Comparison of ENCODE assay signal across 21 cellular contexts in the genomic region with DNA sequence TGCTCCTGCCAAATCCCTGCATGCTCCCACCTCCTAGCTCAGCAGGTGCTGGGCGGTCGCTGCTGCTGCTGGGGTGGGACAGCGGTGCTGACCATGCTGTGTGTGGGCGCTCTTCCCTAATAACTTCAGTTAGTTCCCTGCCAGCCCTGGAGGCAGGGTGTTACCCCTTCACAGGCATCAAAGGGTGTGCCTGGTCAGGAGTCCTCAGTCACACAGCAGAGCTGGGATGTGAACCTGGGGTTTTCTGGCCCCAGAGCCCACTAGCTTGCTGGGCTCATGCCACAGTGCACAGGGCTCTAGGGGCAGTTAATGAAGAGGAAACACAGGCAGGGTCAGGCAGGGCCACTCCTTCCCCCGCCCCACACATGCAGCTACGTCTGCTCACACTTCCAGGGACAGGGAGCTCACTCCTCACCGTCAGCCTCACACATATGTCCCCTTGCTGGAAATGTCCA. TPM values are rescaled to one million over a fixed set of nuclear protein-coding genes. Genes with fewer than 3 reads are reported as not detected.
DNase-seq lines count a peak whose midpoint lies in the region; ATAC-seq, FAIRE-seq and TF ChIP-seq lines count a peak whose summit lies in the region.
"Had no signal": no experiment of that assay in that cellular context is flagged by ENCODE, and none has a peak within 500 bp of the region (broad histone marks: within the 10 kb centered on the region; RNA-seq: fewer than 3 reads in every experiment).

No MANE protein-coding gene starts in this region.

- POLR2A ChIA-PET in activated CD4-positive, alpha-beta memory T cell treated with anti-CD3 and anti-CD28 coated beads for 36 hours (lab: Charles Lee): no interaction called here

- TF ChIP-seq POLR2A in uterus (IDR thresholded peaks at IDR 0.05): no peak

- H3K27me3 ChIP-seq in heart right ventricle (no peaks in the 10 kb centered on the region), uterus (no peaks in the 10 kb centered on the region)
- H3K27me3 ChIP-seq: cardiac muscle cell, SJCRH30 had no signal

- H3K4me3 ChIP-seq in heart right ventricle (no peak overlapping the region), kidney (ENCODE audit: low read length in 2 of 2) (no peak overlapping the region), uterus (no peak overlapping the region)
- H3K4me3 ChIP-seq: cardiac muscle cell, HAP-1, SJCRH30 had no signal

- intact Hi-C loops in heart right ventricle (cut with DNase I) (loop anchor here in 1 of 10 donors (10.0 kb wide), 1 partner anchor 238 kb away; no protein-coding TSS in a partner anchor), left ventricle myocardium superior (cut with micrococcal nuclease) (loop anchor here (10.0 kb wide), 1 partner anchor 128 kb away; no protein-coding TSS in a partner anchor), kidney (cut with DNase I) (no loop called here), uterus (cut with DNase I; ENCODE audit: low total_unique reads) (no loop called here)
- intact Hi-C loops in activated CD4-positive, alpha-beta memory T cell treated with anti-CD3 and anti-CD28 coated beads for 36 hours (cut with micrococcal nuclease): loop anchor here (10.0 kb wide), 1 partner anchor 382 kb away; no protein-coding TSS in a partner anchor

- peaks cover 77% of the 10 kb centered on the region for H3K4me1 Mint-ChIP-seq in osteocyte (ENCODE audit: unreplicated experiment)
- peaks cover 10% of the 10 kb centered on the region for H3K4me1 Mint-ChIP-seq in activated CD4-positive, alpha-beta memory T cell treated with anti-CD3 and anti-CD28 coated beads for 36 hours (ENCODE audit: low read depth)

- H3K27ac Mint-ChIP-seq in osteocyte (ENCODE audit: unreplicated experiment): peak overlapping the region; percentile 85
- H3K27ac Mint-ChIP-seq in activated CD4-positive, alpha-beta memory T cell treated with anti-CD3 and anti-CD28 coated beads for 36 hours: no peak overlapping the region
- H3K27ac Mint-ChIP-seq: activated naive CD8-positive, alpha-beta T cell treated with anti-CD3 and anti-CD28 coated beads for 36 hours; CD8-positive, alpha-beta T cell; natural killer cell had no signal

- CTCF ChIA-PET in activated CD4-positive, alpha-beta memory T cell treated with anti-CD3 and anti-CD28 coated beads for 36 hours (lab: Charles Lee): no interaction called here

- H3K36me3 Mint-ChIP-seq in osteocyte (ENCODE audit: unreplicated experiment): no peaks in the 10 kb centered on the region
- H3K36me3 Mint-ChIP-seq in activated CD4-positive, alpha-beta memory T cell treated with anti-CD3 and anti-CD28 coated beads for 36 hours: no peaks in the 10 kb centered on the region
- H3K36me3 Mint-ChIP-seq: activated naive CD8-positive, alpha-beta T cell treated with anti-CD3 and anti-CD28 coated beads for 36 hours; CD8-positive, alpha-beta T cell; natural killer cell had no signal

- peak in 1 of 8 donors; percentile 2 for ATAC-seq in heart right ventricle
- no peak for ATAC-seq in left ventricle myocardium superior
- no peak for ATAC-seq in GM19463 (IDR thresholded peaks at IDR 0.05; ENCODE audit: unreplicated experiment)
- ATAC-seq: CD8-positive, alpha-beta T cell; natural killer cell had no signal

- no peak overlapping the region for H3K4me3 Mint-ChIP-seq in osteocyte (ENCODE audit: unreplicated experiment)
- H3K4me3 Mint-ChIP-seq in activated CD4-positive, alpha-beta memory T cell treated with anti-CD3 and anti-CD28 coated beads for 36 hours: no peak overlapping the region
- H3K4me3 Mint-ChIP-seq: activated naive CD8-positive, alpha-beta T cell treated with anti-CD3 and anti-CD28 coated beads for 36 hours; CD8-positive, alpha-beta T cell; natural killer cell had no signal

- no peak for FAIRE-seq in kidney (lab: Jason Lieb, UNC)
- FAIRE-seq: frontal cortex had no signal

- no peak overlapping the region for H3K9ac ChIP-seq in kidney (ENCODE audit: low read length in 2 of 2)
- H3K9ac ChIP-seq: KMS-11 had no signal

- peaks cover 44 to 100% (median 96%) of the 10 kb centered on the region in 9 donors for H3K4me1 ChIP-seq in heart right ventricle
- peaks cover 5 to 54% of the 10 kb centered on the region in 2 donors for H3K4me1 ChIP-seq in kidney (ENCODE audit: control insufficient read depth in 1 of 2, insufficient read depth in 1 of 2, low read depth in 1 of 2, low read length in 2 of 2)
- peaks cover 6 to 14% of the 10 kb centered on the region in 2 donors for H3K4me1 ChIP-seq in uterus

- H3K9me3 ChIP-seq in heart right ventricle (no peaks in the 10 kb centered on the region), kidney (ENCODE audit: control insufficient read depth in 1 of 2, low read length in 2 of 2) (no peaks in the 10 kb centered on the region), uterus (no peaks in the 10 kb centered on the region)
- H3K9me3 ChIP-seq: HAP-1, SJCRH30 had no signal

- no peaks in the 10 kb centered on the region for H3K27me3 Mint-ChIP-seq in osteocyte (ENCODE audit: unreplicated experiment)
- peaks cover 1% of the 10 kb centered on the region for H3K27me3 Mint-ChIP-seq in activated CD4-positive, alpha-beta memory T cell treated with anti-CD3 and anti-CD28 coated beads for 36 hours

- H3K36me3 ChIP-seq in heart right ventricle: no peaks in the 10 kb centered on the region
- H3K36me3 ChIP-seq in kidney (ENCODE audit: control insufficient read depth in 1 of 2, insufficient read depth in 2 of 2, low read length in 2 of 2): no peaks in the 10 kb centered on the region
- H3K36me3 ChIP-seq in uterus: no peaks in the 10 kb centered on the region
- H3K36me3 ChIP-seq: cardiac muscle cell, HAP-1, SJCRH30 had no signal

- H3K27ac ChIP-seq in heart right ventricle (peak overlapping the region; percentile 66 to 100 (median 99)), kidney (ENCODE audit: low read depth in 2 of 2, low read length in 2 of 2) (peak overlapping the region; percentile 85 to 90), uterus (peak overlapping the region; percentile 91 to 98)
- H3K27ac ChIP-seq: cardiac muscle cell, KMS-11, SJCRH30 had no signal

- H3K9me3 Mint-ChIP-seq in osteocyte (ENCODE audit: unreplicated experiment): no peaks in the 10 kb centered on the region
- no peaks in the 10 kb centered on the region for H3K9me3 Mint-ChIP-seq in activated CD4-positive, alpha-beta memory T cell treated with anti-CD3 and anti-CD28 coated beads for 36 hours
- H3K9me3 Mint-ChIP-seq: activated naive CD8-positive, alpha-beta T cell treated with anti-CD3 and anti-CD28 coated beads for 36 hours; CD8-positive, alpha-beta T cell; natural killer cell had no signal

- peak in 1 of 2 donors; percentile 27 for DNase-seq in heart right ventricle
- no peak for DNase-seq in left ventricle myocardium superior
- peak; percentile 75 for DNase-seq in kidney
- no peak for DNase-seq in osteocyte (ENCODE audit: extremely low spot score, unreplicated experiment)
- DNase-seq in uterus: no peak
- no peak for DNase-seq in NK-92 treated with Interleukin-12 subunit alpha and Interleukin-12 subunit beta, amount 100 ng/mL, for 24 hours (lab: John Stamatoyannopoulos, UW)
- no peak for DNase-seq in activated CD4-positive, alpha-beta memory T cell treated with anti-CD3 and anti-CD28 coated beads for 36 hours
- DNase-seq: activated CD4-positive, alpha-beta T cell treated with anti-CD3 and anti-CD28 coated beads for 4 hours; activated naive CD8-positive, alpha-beta T cell treated with anti-CD3 and anti-CD28 coated beads for 36 hours; CD8-positive, alpha-beta T cell; EL; natural killer cell; NCI-H1417; SJCRH30; stimulated activated CD4-positive, alpha-beta T cell treated with anti-CD3 and anti-CD28 coated beads, Interleukin-4, amount 100 ng/mL, for 4 hours; T1000 had no signal

- WGBS in heart right ventricle, 2 donors: 53 to 62% methylated on average over 7 of the region's 7 CpGs

- TF ChIP-seq CTCF in heart right ventricle (IDR thresholded peaks at IDR 0.05) (no peak), kidney (IDR thresholded peaks at IDR 0.05; ENCODE audit: borderline replicate concordance, extremely low read depth, insufficient read depth) (no peak), osteocyte (IDR thresholded peaks at IDR 0.05) (no peak), uterus (IDR thresholded peaks at IDR 0.05) (no peak)

RNA-seq across cellular contexts. Expression of a gene that starts 16.0 kb away (rescaled TPM):
- 100 to 1,000 TPM in 1 of 10 donors, 10 to 100 TPM in 9; 40.9 to 106 (median 62.8) TPM for total RNA-seq in heart right ventricle
- 100 to 1,000 TPM in 1 of 2 donors, 10 to 100 TPM in 1; 71.2 to 169 TPM for polyA plus RNA-seq in heart right ventricle
- 56.6 TPM for total RNA-seq in left ventricle myocardium superior
- 152 TPM for total RNA-seq in kidney
- polyA plus RNA-seq in kidney (ENCODE audit: insufficient read depth, low read depth, low replicate concordance): 67.0 TPM
- 316 and 358 TPM in 2 replicates for total RNA-seq in osteocyte
- 100 to 1,000 TPM in 3 of 4 donors, 10 to 100 TPM in 1; 54.7 to 343 (median 121) TPM for total RNA-seq in uterus
- 1 to 10 TPM; 7.2 to 8.6 TPM for total RNA-seq in activated CD4-positive, alpha-beta memory T cell treated with anti-CD3 and anti-CD28 coated beads for 36 hours

Comparison
In these comparisons a context has a peak if more than half of its experiments do, and no peak if none do; other contexts are left out.
1. intact Hi-C loops: an anchor here in left ventricle myocardium superior (10.0 kb wide) and activated CD4-positive, alpha-beta memory T cell treated with anti-CD3 and anti-CD28 coated beads for 36 hours (10.0 kb wide); none called in kidney and uterus.